Comparison of ENCODE assay signal across 11 cellular contexts in the genomic region with DNA sequence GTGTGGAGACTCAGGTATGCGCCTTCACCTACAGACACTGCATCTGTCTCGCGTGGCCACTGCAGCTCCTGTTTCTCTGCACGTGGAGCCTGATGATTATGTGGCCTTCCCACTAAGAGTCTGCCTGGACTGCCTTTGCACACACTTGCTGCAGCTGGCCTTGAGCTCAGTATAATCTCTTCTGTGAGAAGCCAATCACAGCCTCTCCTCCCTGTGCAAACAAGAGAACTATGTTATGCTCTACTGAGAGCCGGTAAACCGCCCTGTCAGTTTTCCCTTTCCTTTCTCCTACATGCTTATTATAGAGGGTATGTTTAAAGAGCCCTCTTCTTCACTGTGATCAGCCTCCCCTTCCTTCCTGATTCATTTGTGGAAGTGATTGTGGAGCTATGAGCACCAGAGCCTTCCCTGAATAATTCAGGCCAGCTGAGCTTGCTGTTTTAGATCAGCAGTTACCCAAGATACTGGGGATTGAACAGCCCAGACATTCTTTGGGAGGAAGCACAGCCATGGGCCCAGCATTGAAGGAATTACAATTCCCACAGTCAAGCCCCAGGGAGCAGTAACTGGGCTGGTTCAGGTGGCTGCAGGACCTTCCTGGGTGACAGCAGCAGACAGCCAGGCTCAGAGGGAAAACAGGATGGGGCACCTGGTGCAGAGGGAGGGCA. TPM values are rescaled to one million over a fixed set of nuclear protein-coding genes. Genes with fewer than 3 reads are reported as not detected.
DNase-seq lines count a peak whose midpoint lies in the region; FAIRE-seq and TF ChIP-seq lines count a peak whose summit lies in the region.
"Had no signal": no experiment of that assay in that cellular context is flagged by ENCODE, and none has a peak within 500 bp of the region (broad histone marks: within the 10 kb centered on the region; RNA-seq: fewer than 3 reads in every experiment).

No MANE protein-coding gene starts in this region.

- no peak for FAIRE-seq in small intestine (lab: Jason Lieb, UNC)

- H3K79me2 ChIP-seq in smooth muscle cell (ENCODE audit: low read depth): no peaks in the 10 kb centered on the region

- H3K9ac ChIP-seq in mesenchymal stem cell (ENCODE audit: low read length): no peak overlapping the region
- H3K9ac ChIP-seq in smooth muscle cell (ENCODE audit: low read depth): no peak overlapping the region

- no peak overlapping the region for H3K18ac ChIP-seq in mesenchymal stem cell (ENCODE audit: low read depth in 1 of 2, low read length in 2 of 2)

- H2AK5ac ChIP-seq in mesenchymal stem cell (ENCODE audit: low read length, severe bottlenecking): no peak overlapping the region

- no peak overlapping the region for H2AFZ ChIP-seq in mesenchymal stem cell (ENCODE audit: low read depth, low read length)
- H2AFZ ChIP-seq in smooth muscle cell (ENCODE audit: low read depth): no peak overlapping the region

- no peak overlapping the region for H4K91ac ChIP-seq in mesenchymal stem cell (ENCODE audit: low read length)

- no peak overlapping the region for H3K14ac ChIP-seq in mesenchymal stem cell (ENCODE audit: low read length in 2 of 2)

- no peak overlapping the region for H2BK15ac ChIP-seq in mesenchymal stem cell (ENCODE audit: low read depth, poor library complexity, severe bottlenecking)

- H3K4me2 ChIP-seq in mesenchymal stem cell (ENCODE audit: low read length, poor library complexity, severe bottlenecking) (no peak overlapping the region), smooth muscle cell (no peak overlapping the region)

- DNase-seq in NCI-H1092 (lab: John Stamatoyannopoulos, UW) (peak; percentile 46), NCI-H774 (lab: John Stamatoyannopoulos, UW) (peak; percentile 59), small intestine (peak; percentile 85), DMS114 treated with DMSO at 0.1 percent for 48 hours (lab: John Stamatoyannopoulos, UW; ENCODE audit: unreplicated experiment) (no peak), mesenchymal stem cell (no peak), 8988T (no peak), smooth muscle cell (lab: John Stamatoyannopoulos, UW; ENCODE audit: unreplicated experiment) (no peak)
- DNase-seq: foreskin melanocyte; NCI-H524 treated with DMSO at 0.1 percent for 48 hours; stimulated activated CD4-positive, alpha-beta T cell treated with anti-CD3 and anti-CD28 coated beads, Interleukin-15, amount 100 ng/mL, for 24 hours had no signal

- H3K23ac ChIP-seq in mesenchymal stem cell (ENCODE audit: low read length in 2 of 2): no peak overlapping the region

- H3K36me3 ChIP-seq in esophagus (ENCODE audit: control insufficient read depth in 2 of 2, insufficient read depth in 2 of 2, low read length in 1 of 2): no peaks in the 10 kb centered on the region
- H3K36me3 ChIP-seq in small intestine (ENCODE audit: control insufficient read depth in 2 of 2, insufficient read depth in 2 of 2, low read length in 2 of 2): no peaks in the 10 kb centered on the region
- H3K36me3 ChIP-seq in mesenchymal stem cell (ENCODE audit: control insufficient read depth in 1 of 2, insufficient read depth in 2 of 2, low read depth in 1 of 2, low read length in 2 of 2): no peaks in the 10 kb centered on the region
- H3K36me3 ChIP-seq in smooth muscle cell (ENCODE audit: low read depth): no peaks in the 10 kb centered on the region

- H3K27me3 ChIP-seq in esophagus (ENCODE audit: control insufficient read depth in 1 of 2, insufficient read depth in 2 of 2, low read length in 2 of 2): no peaks in the 10 kb centered on the region
- H3K27me3 ChIP-seq in small intestine (ENCODE audit: control insufficient read depth in 2 of 2, insufficient read depth in 2 of 2, low read length in 2 of 2): peaks cover 0 to 8% of the 10 kb centered on the region in 2 donors
- peaks cover 58 to 70% of the 10 kb centered on the region in 2 experiments for H3K27me3 ChIP-seq in mesenchymal stem cell (ENCODE audit: control insufficient read depth in 1 of 2, insufficient read depth in 1 of 2, low read length in 2 of 2)
- peaks cover 36% of the 10 kb centered on the region for H3K27me3 ChIP-seq in smooth muscle cell (ENCODE audit: low read depth)

- no peak overlapping the region for H2BK120ac ChIP-seq in mesenchymal stem cell (ENCODE audit: low read depth, low read length)

- H3K4ac ChIP-seq in mesenchymal stem cell (ENCODE audit: low read depth in 1 of 2, low read length in 2 of 2): no peak overlapping the region

- H3K79me1 ChIP-seq in mesenchymal stem cell (replicated peaks; ENCODE audit: low read length, poor library complexity, severe bottlenecking): no peaks in the 10 kb centered on the region

- H4K20me1 ChIP-seq in smooth muscle cell (ENCODE audit: low read depth): no peaks in the 10 kb centered on the region

- H3K4me1 ChIP-seq in esophagus (ENCODE audit: control insufficient read depth in 2 of 2, insufficient read depth in 2 of 2, low read length in 1 of 2) (peaks cover 2 to 7% of the 10 kb centered on the region in 2 donors), small intestine (ENCODE audit: control insufficient read depth in 2 of 2, insufficient read depth in 1 of 2, low read depth in 1 of 2, low read length in 1 of 2) (peaks cover 0 to 2% of the 10 kb centered on the region in 2 donors), mesenchymal stem cell (ENCODE audit: control insufficient read depth, insufficient read depth, low read depth, low read length) (peaks cover 21% of the 10 kb centered on the region), smooth muscle cell (ENCODE audit: low read depth) (peaks cover 13% of the 10 kb centered on the region)

- H3K9me3 ChIP-seq in esophagus (ENCODE audit: control insufficient read depth in 2 of 2, insufficient read depth in 1 of 2, low read depth in 1 of 2, low read length in 1 of 2) (peaks cover 0 to 2% of the 10 kb centered on the region in 2 donors), small intestine (ENCODE audit: control insufficient read depth, low read depth) (no peaks in the 10 kb centered on the region), mesenchymal stem cell (ENCODE audit: control insufficient read depth, low read length) (no peaks in the 10 kb centered on the region), smooth muscle cell (replicated peaks; ENCODE audit: low read depth) (no peaks in the 10 kb centered on the region)

- 39 to 42% methylated on average over 6 of the region's 6 CpGs for WGBS in esophagus, 2 donors
- WGBS in small intestine, 3 donors: 16 to 45% (median 22%) methylated on average over 6 of the region's 6 CpGs
- 83% methylated on average over 6 of the region's 6 CpGs for WGBS in mesenchymal stem cell
- WGBS in smooth muscle cell (ENCODE audit: low lambda C conversion rate): 75% methylated on average over 6 of the region's 6 CpGs

- no peak overlapping the region for H2BK12ac ChIP-seq in mesenchymal stem cell (ENCODE audit: low read length in 2 of 2)

- H3K4me3 ChIP-seq in esophagus (ENCODE audit: low read depth in 1 of 2, low read length in 2 of 2) (no peak overlapping the region), small intestine (ENCODE audit: low read depth in 1 of 2, low read length in 2 of 2) (no peak overlapping the region), mesenchymal stem cell (ENCODE audit: insufficient read depth in 1 of 2, low read depth in 1 of 2, low read length in 2 of 2) (no peak overlapping the region), smooth muscle cell (no peak overlapping the region)

- H3K27ac ChIP-seq in esophagus (ENCODE audit: low read depth in 2 of 2, low read length in 1 of 2) (peak overlapping the region; percentile 30 to 66), small intestine (ENCODE audit: low read depth in 1 of 2, low read length in 1 of 2) (no peak overlapping the region), mesenchymal stem cell (ENCODE audit: low read length, poor library complexity, severe bottlenecking) (no peak overlapping the region), smooth muscle cell (ENCODE audit: low read depth) (no peak overlapping the region)

- H2BK5ac ChIP-seq in mesenchymal stem cell (ENCODE audit: low read depth, low read length, poor library complexity, severe bottlenecking): no peak overlapping the region

- H4K8ac ChIP-seq in mesenchymal stem cell (ENCODE audit: low read length): no peak overlapping the region

- TF ChIP-seq CTCF in smooth muscle cell (IDR thresholded peaks at IDR 0.05; ENCODE audit: borderline replicate concordance, insufficient read depth, poor library complexity, severe bottlenecking): no peak

- H3F3A ChIP-seq in smooth muscle cell (ENCODE audit: low read depth): peaks cover 2% of the 10 kb centered on the region

RNA-seq across cellular contexts. Expression of gene TGFA, which starts 3.7 kb away (rescaled TPM):
- polyA plus RNA-seq in esophagus (10 to 100 TPM; 16.3 to 24.7 TPM), small intestine (1 to 10 TPM; 6.3 to 9.6 (median 8.9) TPM), smooth muscle cell (0.21 TPM in 1 of 2 replicates, not detected in the other)
- not detected for polyA plus RNA-seq in mesenchymal stem cell (2013, experiment 1 of 2)
- not detected for polyA plus RNA-seq in mesenchymal stem cell (2013, experiment 2 of 2)
- 2.4 and 3.6 TPM in 2 replicates for total RNA-seq in smooth muscle cell

Comparison
In these comparisons a context has a peak if more than half of its experiments do, and no peak if none do; other contexts are left out.
1. DNase-seq: peak in NCI-H1092 (single experiment), NCI-H774 (single experiment) and small intestine (single experiment); none in DMS114 treated with DMSO at 0.1 percent for 48 hours (single experiment), mesenchymal stem cell (single experiment), 8988T (single experiment) and smooth muscle cell (single experiment).
2. H3K27ac ChIP-seq: peak in esophagus (2 of 2); none in small intestine (0 of 2), mesenchymal stem cell (single experiment) and smooth muscle cell (single experiment).